In genomic region chr9:97803167-97804058, GRCh38 we compare ENCODE assay signal across 8 cellular contexts. TPM values are rescaled to one million over a fixed set of nuclear protein-coding genes. Genes with fewer than 3 reads are reported as not detected.
DNase-seq lines count a peak whose midpoint lies in the region; ATAC-seq and TF ChIP-seq lines count a peak whose summit lies in the region.

No MANE protein-coding gene starts in this region.

- intact Hi-C loops in testis (cut with DNase I; ENCODE audit: low total_unique reads), result no loop called here

- no peak for TF ChIP-seq POLR2A in testis (IDR thresholded peaks at IDR 0.05)

- peak overlapping the region; percentile 57 for H3K27ac ChIP-seq in RWPE2 (ENCODE audit: poor library complexity, severe bottlenecking)
- peak overlapping the region in 1 of 2 donors; percentile 59 for H3K27ac ChIP-seq in testis

- no peaks in the 10 kb centered on the region for H3K27me3 ChIP-seq in RWPE2 (ENCODE audit: insufficient read depth, poor library complexity, severe bottlenecking)
- no peaks in the 10 kb centered on the region for H3K27me3 ChIP-seq in testis

- no peaks in the 10 kb centered on the region for H3K36me3 ChIP-seq in RWPE2 (ENCODE audit: low read depth)
- no peaks in the 10 kb centered on the region for H3K36me3 ChIP-seq in testis (ENCODE audit: low read depth, missing control alignments)

- peak; percentile 67 for ATAC-seq in GM21447 (IDR thresholded peaks at IDR 0.05; ENCODE audit: unreplicated experiment)
- ATAC-seq in RWPE2 (ENCODE audit: low read depth), result peak; percentile 57
- ATAC-seq in omental fat pad (ENCODE audit: low FRiP score), result peak; percentile 93

- H3K9me3 ChIP-seq in RWPE2 (ENCODE audit: severe bottlenecking), result no peaks in the 10 kb centered on the region
- no peaks in the 10 kb centered on the region for H3K9me3 ChIP-seq in testis

- 1 to 2% methylated on average over 38 to 44 of the region's 75 CpGs for WGBS in testis, 2 donors

- DNase-seq in COLO829 (ENCODE audit: low spot score) (peak; percentile 71), HuH-7.5 (ENCODE audit: low spot score) (peak; percentile 86), RWPE2 (ENCODE audit: low spot score) (peak; percentile 75), globus pallidus (ENCODE audit: low spot score) (peak; percentile 66), omental fat pad (ENCODE audit: low spot score) (no peak), testis (peak; percentile 79)
- DNase-seq in activated gamma-delta T cell treated with anti-CD3 and anti-CD28 coated beads, Interleukin-2, amount 50 U/mL, for 16 hours (ENCODE audit: low read depth), result peak; percentile 55

- H3K4me3 ChIP-seq in RWPE2 (ENCODE audit: severe bottlenecking) (peak overlapping the region; percentile 53), testis (peak overlapping the region; percentile 51 to 58)

- H3K4me1 ChIP-seq in RWPE2 (ENCODE audit: insufficient read depth, poor library complexity, severe bottlenecking), result peaks cover 18% of the 10 kb centered on the region
- H3K4me1 ChIP-seq in testis, result no peaks in the 10 kb centered on the region

- TF ChIP-seq CTCF in RWPE2 (IDR thresholded peaks at IDR 0.05; ENCODE audit: poor library complexity, severe bottlenecking) (peak; percentile 39), omental fat pad (IDR thresholded peaks at IDR 0.05) (no peak), testis (IDR thresholded peaks at IDR 0.05) (no peak)

RNA-seq across cellular contexts. Expression of gene FOXE1, which starts 49.6 kb away (rescaled TPM):
- total RNA-seq in omental fat pad (not detected), testis (1 to 10 TPM; 1.1 to 1.9 TPM)
- 0.62 TPM for polyA plus RNA-seq in testis (ENCODE audit: insufficient read depth, low read depth, low replicate concordance)
